In the genomic region with DNA sequence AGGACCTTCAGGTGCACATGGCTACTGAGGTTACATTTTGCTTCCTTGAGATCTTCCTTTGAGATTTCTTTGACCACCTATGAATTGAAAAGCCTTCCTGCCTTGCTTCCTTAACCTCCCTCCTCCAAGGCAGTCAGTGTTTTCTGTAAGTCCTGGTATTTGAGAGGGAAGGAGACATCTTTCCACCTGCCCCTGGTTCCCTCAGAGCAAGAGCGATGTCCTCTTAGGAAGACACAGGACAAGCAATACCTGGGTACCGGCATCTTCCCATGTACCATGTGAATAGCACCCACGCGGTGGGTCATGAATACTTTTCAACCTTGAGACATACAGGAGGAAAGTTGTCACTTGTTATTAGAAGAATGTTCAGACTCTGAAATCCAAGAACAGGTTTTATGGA, we compare ENCODE assay signal across 27 cellular contexts.
"Had no signal": no experiment of that assay in that cellular context is flagged by ENCODE, and none has a peak within 500 bp of the region (broad histone marks: within the 10 kb centered on the region; RNA-seq: fewer than 3 reads in every experiment).

No MANE protein-coding gene starts in this region.

- H3K27ac ChIP-seq: coronary artery, gastrocnemius medialis, heart left ventricle, hepatocyte, lower lobe of right lung, neutrophil, parathyroid adenoma, prostate gland, right atrium auricular region, testis, tibial artery had no signal

- H3K4me3 Mint-ChIP-seq: central memory CD8-positive, alpha-beta T cell; immature natural killer cell; memory B cell; naive thymus-derived CD4-positive, alpha-beta T cell; stimulated activated memory B cell treated with anti-CD40 and anti-IgM and Interleukin-4, amounts not matched to agents 10 μg/mL and 1 μg/mL and 100 μg/mL, for 72 hours; type B pancreatic cell had no signal

- H3K9me3 Mint-ChIP-seq: central memory CD8-positive, alpha-beta T cell; immature natural killer cell had no signal

- DNase-seq: dermis blood vessel endothelial cell; effector memory CD4-positive, alpha-beta T cell; gastrocnemius medialis; heart left ventricle; immature natural killer cell; islet precursor cell; left ventricle myocardium superior; lower lobe of right lung; midbrain; naive thymus-derived CD4-positive, alpha-beta T cell; stimulated activated CD4-positive, alpha-beta T cell treated with anti-CD3 and anti-CD28 coated beads, Interleukin-4, amount 100 ng/mL, for 4 hours; stimulated activated naive CD8-positive, alpha-beta T cell treated with anti-CD3 and anti-CD28 coated beads, Interleukin-15, Interleukin-2, amounts not matched to agents 100 U/mL and 50 U/mL, for 24 hours; substantia nigra; testis; tibial artery had no signal

- H3K27me3 Mint-ChIP-seq: central memory CD8-positive, alpha-beta T cell; memory B cell; naive thymus-derived CD4-positive, alpha-beta T cell; stimulated activated memory B cell treated with anti-CD40 and anti-IgM and Interleukin-4, amounts not matched to agents 10 μg/mL and 1 μg/mL and 100 μg/mL, for 72 hours; type B pancreatic cell had no signal

- H3K4me3 ChIP-seq: coronary artery, gastrocnemius medialis, heart left ventricle, hepatocyte, lower lobe of right lung, prostate gland, right atrium auricular region, smooth muscle cell, testis, tibial artery had no signal

- ATAC-seq: gastrocnemius medialis; heart left ventricle; left ventricle myocardium superior; lower lobe of right lung; naive thymus-derived CD4-positive, alpha-beta T cell; sciatic nerve; stimulated activated memory B cell treated with anti-CD40 and anti-IgM and Interleukin-4, amounts not matched to agents 10 μg/mL and 1 μg/mL and 100 μg/mL, for 72 hours; stimulated activated naive CD8-positive, alpha-beta T cell treated with anti-CD3 and anti-CD28 coated beads, Interleukin-15, Interleukin-2, amounts not matched to agents 100 U/mL and 50 U/mL, for 24 hours had no signal

- H3K4me1 Mint-ChIP-seq: central memory CD8-positive, alpha-beta T cell had no signal

- H3K27me3 ChIP-seq: gastrocnemius medialis, heart left ventricle, hepatocyte, neutrophil, right atrium auricular region, testis, tibial artery had no signal

- H3K27ac Mint-ChIP-seq: immature natural killer cell; memory B cell; naive thymus-derived CD4-positive, alpha-beta T cell; stimulated activated memory B cell treated with anti-CD40 and anti-IgM and Interleukin-4, amounts not matched to agents 10 μg/mL and 1 μg/mL and 100 μg/mL, for 72 hours; type B pancreatic cell had no signal

- H3K4me1 ChIP-seq: gastrocnemius medialis, heart left ventricle, lower lobe of right lung, parathyroid adenoma, prostate gland, right atrium auricular region, testis, tibial artery had no signal

- H3K9me3 ChIP-seq: gastrocnemius medialis, lower lobe of right lung, neutrophil, prostate gland, right atrium auricular region, testis, tibial artery had no signal

- H3K36me3 ChIP-seq: gastrocnemius medialis, heart left ventricle, lower lobe of right lung, prostate gland, right atrium auricular region, tibial artery had no signal
